Comparison of ENCODE assay signal across 8 cellular contexts in genomic region chr16:4307215-4308037, GRCh38. TPM values are rescaled to one million over a fixed set of nuclear protein-coding genes. Genes with fewer than 3 reads are reported as not detected.
DNase-seq lines count a peak whose midpoint lies in the region; ATAC-seq and TF ChIP-seq lines count a peak whose summit lies in the region.

No MANE protein-coding gene starts in this region.

- POLR2A ChIA-PET in AG04449 (lab: Yijun Ruan, JAX), result interaction anchor here (0.8 to 1.3 kb wide), 4 partner anchors 9 to 788 kb away, joined by 3 to 5 read pairs (median 4); partner anchors contain the start of gene GLIS2
- POLR2A ChIA-PET in activated CD4-positive, alpha-beta T cell treated with anti-CD3 and anti-CD28 coated beads, Interleukin-2, amount 10 ng/mL, durations not matched to agents 7 days and 5 days (lab: Charles Lee), result no interaction called here

- H3K27me3 Mint-ChIP-seq in activated CD4-positive, alpha-beta T cell treated with anti-CD3 and anti-CD28 coated beads, Interleukin-2, amount 10 ng/mL, durations not matched to agents 7 days and 5 days, result peaks cover 2% of the 10 kb centered on the region

- no peaks in the 10 kb centered on the region for H3K9me3 ChIP-seq in right lobe of liver

- H3K36me3 Mint-ChIP-seq in activated CD4-positive, alpha-beta T cell treated with anti-CD3 and anti-CD28 coated beads, Interleukin-2, amount 10 ng/mL, durations not matched to agents 7 days and 5 days (ENCODE audit: low read depth), result peaks cover 12% of the 10 kb centered on the region

- H3K36me3 ChIP-seq in right lobe of liver, result no peaks in the 10 kb centered on the region

- ATAC-seq in GM18907 (IDR thresholded peaks at IDR 0.05; ENCODE audit: unreplicated experiment) (peak; percentile 90), HG03135 (IDR thresholded peaks at IDR 0.05; ENCODE audit: unreplicated experiment) (peak; percentile 87), right lobe of liver (peak; percentile 94 to 98 (median 96))

- H3K4me1 ChIP-seq in right lobe of liver, result peaks cover 0 to 7% (median 0%) of the 10 kb centered on the region in 4 donors

- CTCF ChIA-PET in AG04449 (lab: Yijun Ruan, JAX), result interaction anchor here (0.6 to 7.3 kb wide), 10 partner anchors 9 to 520 kb away, joined by 3 to 59 read pairs (median 12); no protein-coding TSS in a partner anchor
- CTCF ChIA-PET in activated CD4-positive, alpha-beta T cell treated with anti-CD3 and anti-CD28 coated beads, Interleukin-2, amount 10 ng/mL, durations not matched to agents 7 days and 5 days (lab: Charles Lee), result interaction anchor here (0.7 to 4.3 kb wide), 8 partner anchors 9 to 381 kb away, joined by 3 to 27 read pairs (median 5); partner anchors contain the start of gene TFAP4

- H3K27ac ChIP-seq in right lobe of liver, result peak overlapping the region in 2 of 3 donors; percentile 17 to 52

- peak overlapping the region; percentile 91 for H3K4me3 Mint-ChIP-seq in activated CD4-positive, alpha-beta T cell treated with anti-CD3 and anti-CD28 coated beads, Interleukin-2, amount 10 ng/mL, durations not matched to agents 7 days and 5 days

- no peaks in the 10 kb centered on the region for H3K9me3 Mint-ChIP-seq in activated CD4-positive, alpha-beta T cell treated with anti-CD3 and anti-CD28 coated beads, Interleukin-2, amount 10 ng/mL, durations not matched to agents 7 days and 5 days

- intact Hi-C loops in right lobe of liver (cut with DNase I), result no loop called here

- peak overlapping the region; percentile 97 for H3K27ac Mint-ChIP-seq in activated CD4-positive, alpha-beta T cell treated with anti-CD3 and anti-CD28 coated beads, Interleukin-2, amount 10 ng/mL, durations not matched to agents 7 days and 5 days

- WGBS in right lobe of liver (ENCODE audit: insufficient coverage, low coverage, low lambda C conversion rate, missing lambda C conversion rate), result 6% methylated on average over 19 of the region's 68 CpGs

- TF ChIP-seq CTCF in AG04449 (IDR thresholded peaks at IDR 0.05; ENCODE audit: insufficient read depth, low read length, missing control alignments), result no peak
- TF ChIP-seq CTCF in right lobe of liver (IDR thresholded peaks at IDR 0.05), result peak in 2 of 4 donors; percentile 16 to 34

- peaks cover 34% of the 10 kb centered on the region for H3K4me1 Mint-ChIP-seq in activated CD4-positive, alpha-beta T cell treated with anti-CD3 and anti-CD28 coated beads, Interleukin-2, amount 10 ng/mL, durations not matched to agents 7 days and 5 days

- TF ChIP-seq POLR2A in right lobe of liver (IDR thresholded peaks at IDR 0.05), result peak; percentile 78

- H3K27me3 ChIP-seq in right lobe of liver, result no peaks in the 10 kb centered on the region

- peak overlapping the region; percentile 70 for H3K4me3 ChIP-seq in AG04449 (ENCODE audit: low read depth, low read length)
- H3K4me3 ChIP-seq in right lobe of liver, result peak overlapping the region; percentile 48 to 66 (median 55)

- DNase-seq in AG04449 (ENCODE audit: low read depth, low spot score), result peak; percentile 67
- peak; percentile 24 for DNase-seq in NCI-H524 treated with DMSO at 0.1 percent for 48 hours (lab: John Stamatoyannopoulos, UW)
- DNase-seq in activated CD4-positive, alpha-beta T cell treated with anti-CD3 and anti-CD28 coated beads, Interleukin-2, amount 10 ng/mL, durations not matched to agents 7 days and 5 days, result peak; percentile 96
- peak; percentile 86 for DNase-seq in dermis blood vessel endothelial cell
- DNase-seq in right lobe of liver, result peak; percentile 95 to 97 (median 97)
- peak; percentile 94 for DNase-seq in stimulated activated CD4-positive, alpha-beta T cell treated with anti-CD3 and anti-CD28 coated beads, Interleukin-4, amount 100 ng/mL, for 24 hours

RNA-seq across cellular contexts. Expression of gene GLIS2, which starts 8.4 kb away (rescaled TPM):
- under 1 TPM; 0.12 to 0.17 TPM for total RNA-seq in activated CD4-positive, alpha-beta T cell treated with anti-CD3 and anti-CD28 coated beads, Interleukin-2, amount 10 ng/mL, durations not matched to agents 7 days and 5 days
- total RNA-seq in dermis blood vessel endothelial cell (0.79 and 1.2 TPM in 2 replicates), right lobe of liver (1 to 10 TPM in 5 of 6 experiments, under 1 TPM in 1; 0.79 to 2.6 (median 1.4) TPM)

RNA-seq across cellular contexts. Expression of gene TFAP4, which starts 34.6 kb away (rescaled TPM):
- total RNA-seq in activated CD4-positive, alpha-beta T cell treated with anti-CD3 and anti-CD28 coated beads, Interleukin-2, amount 10 ng/mL, durations not matched to agents 7 days and 5 days, result 10 to 100 TPM; 19.3 to 19.7 TPM
- total RNA-seq in dermis blood vessel endothelial cell (4.1 and 7.3 TPM in 2 replicates), right lobe of liver (1 to 10 TPM; 2.6 to 5.8 (median 3.7) TPM)

RNA-seq across cellular contexts. Expression of gene PAM16, which starts 43.7 kb away (rescaled TPM):
- total RNA-seq in activated CD4-positive, alpha-beta T cell treated with anti-CD3 and anti-CD28 coated beads, Interleukin-2, amount 10 ng/mL, durations not matched to agents 7 days and 5 days, result 10 to 100 TPM; 35.1 to 39.3 TPM
- 11.6 and 15.5 TPM in 2 replicates for total RNA-seq in dermis blood vessel endothelial cell
- 10 to 100 TPM; 27.9 to 45.9 (median 32.8) TPM for total RNA-seq in right lobe of liver

Comparison
In these comparisons a context has a peak if more than half of its experiments do, and no peak if none do; other contexts are left out.
1. Peak in every context shown above with its lines: DNase-seq, ATAC-seq, H3K4me3 ChIP-seq and H3K27ac ChIP-seq.
2. DNase-seq: peak in every context shown above with its lines; median percentile 97 in right lobe of liver; 96 in activated CD4-positive, alpha-beta T cell treated with anti-CD3 and anti-CD28 coated beads, Interleukin-2, amount 10 ng/mL, durations not matched to agents 7 days and 5 days; 94 in stimulated activated CD4-positive, alpha-beta T cell treated with anti-CD3 and anti-CD28 coated beads, Interleukin-4, amount 100 ng/mL, for 24 hours; 86 in dermis blood vessel endothelial cell; 67 in AG04449; 24 in NCI-H524 treated with DMSO at 0.1 percent for 48 hours.